In the genomic region with DNA sequence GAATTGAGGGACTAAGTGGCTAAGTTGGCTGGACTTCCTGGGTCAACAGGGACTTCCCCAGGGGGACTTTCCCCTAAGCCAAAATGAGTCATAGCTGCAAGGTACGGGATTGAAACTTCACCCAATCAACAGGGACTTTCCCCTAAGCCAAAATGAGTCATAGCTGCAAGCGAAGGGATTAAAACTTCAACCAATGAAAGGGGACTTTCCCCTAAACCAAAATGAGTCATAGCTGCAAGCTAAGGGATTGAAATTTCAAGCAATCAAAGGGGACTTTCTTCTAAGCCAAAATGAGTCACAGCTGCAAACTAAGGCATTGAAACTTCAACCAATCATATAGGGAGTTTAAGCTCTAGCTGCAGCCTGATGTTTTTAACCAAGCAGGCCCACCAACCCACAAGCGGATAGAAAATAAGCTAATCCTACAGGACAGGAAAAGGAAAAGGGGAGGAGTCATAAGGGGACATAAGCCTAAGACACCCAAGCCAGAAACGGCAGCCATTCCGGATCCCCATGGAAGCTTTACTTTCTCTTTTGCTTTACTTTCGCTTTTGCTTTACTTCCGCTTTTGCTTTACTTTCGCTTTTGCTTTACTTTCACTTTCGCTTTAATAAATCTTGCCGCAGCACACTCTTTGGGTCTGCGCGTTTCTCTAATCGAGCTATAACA, we compare ENCODE assay signal across 8 cellular contexts.
A peak's percentile ranks its signal among the peaks of the same experiment; 100 is the strongest.
DNase-seq lines count a peak whose midpoint lies in the region; ATAC-seq and TF ChIP-seq lines count a peak whose summit lies in the region.

No MANE protein-coding gene starts in this region.

- ATAC-seq in HG03575 (IDR thresholded peaks at IDR 0.05; ENCODE audit: extremely low read depth, insufficient number of reproducible peaks, low FRiP score, unreplicated experiment): peak; percentile 73

- DNase-seq in COLO829 (ENCODE audit: low spot score): peak; percentile 20
- DNase-seq in GM20000 (ENCODE audit: low spot score): peak; percentile 65
- peak; percentile 33 for DNase-seq in T-helper 9 cell
- peak; percentile 2 to 62 for DNase-seq in cardiac fibroblast (ENCODE audit: low read depth in 2 of 2)
- DNase-seq in stimulated activated CD4-positive, alpha-beta T cell treated with anti-CD3 and anti-CD28 coated beads, Interleukin-12 subunit alpha, Interleukin-12 subunit beta, amount 100 ng/mL, for 4 hours: peak; percentile 33
- no peak for DNase-seq in COR-L47 (lab: John Stamatoyannopoulos, UW)
- no peak for DNase-seq in pons (ENCODE audit: low spot score)

- H3K4me3 ChIP-seq in cardiac fibroblast (replicated peaks in 1 of 2; ENCODE audit: low read depth in 2 of 2, low read length in 2 of 2): no peak overlapping the region

- TF ChIP-seq CTCF in GM20000 (IDR thresholded peaks at IDR 0.05; ENCODE audit: extremely low read depth, missing control alignments) (no peak), cardiac fibroblast (IDR thresholded peaks at IDR 0.05; ENCODE audit: low read depth, low read length) (no peak)

Comparison
In these comparisons a context has a peak if more than half of its experiments do, and no peak if none do; other contexts are left out.
1. DNase-seq: peak in COLO829 (single experiment), GM20000 (single experiment), T-helper 9 cell (single experiment), cardiac fibroblast (2 of 2) and stimulated activated CD4-positive, alpha-beta T cell treated with anti-CD3 and anti-CD28 coated beads, Interleukin-12 subunit alpha, Interleukin-12 subunit beta, amount 100 ng/mL, for 4 hours (single experiment); none in COR-L47 (single experiment) and pons (single experiment).